ENCODE assay signal across 8 cellular contexts in genomic region chr3:13650210-13651056, GRCh38.
DNase-seq lines count a peak whose midpoint lies in the region; ATAC-seq and TF ChIP-seq lines count a peak whose summit lies in the region.

No MANE protein-coding gene starts in this region.

- peak; percentile 98 for TF ChIP-seq CTCF in DND-41 (IDR thresholded peaks at IDR 0.05; ENCODE audit: borderline replicate concordance, extremely low read depth, low read length, poor library complexity, severe bottlenecking)
- peak; percentile 100 for TF ChIP-seq CTCF in activated CD8-positive, alpha-beta T cell treated with anti-CD3 and anti-CD28 coated beads for 36 hours (IDR thresholded peaks at IDR 0.05)
- TF ChIP-seq CTCF in dorsolateral prefrontal cortex (IDR thresholded peaks at IDR 0.05 in 54 of 56, conservative IDR thresholded peaks at IDR 0.05 in 2 of 56; ENCODE audit: low read depth in 1 of 56, partially characterized antibody in 56 of 56) = peak; percentile 97 to 100 (median 100)

- H3K4me3 Mint-ChIP-seq in activated CD8-positive, alpha-beta T cell treated with anti-CD3 and anti-CD28 coated beads for 36 hours = peak overlapping the region; percentile 13
- peak overlapping the region; percentile 7 for H3K4me3 Mint-ChIP-seq in memory B cell

- H3K36me3 ChIP-seq in DND-41 (ENCODE audit: insufficient read depth, low read length) = no peaks in the 10 kb centered on the region

- H3K4me1 Mint-ChIP-seq in activated CD8-positive, alpha-beta T cell treated with anti-CD3 and anti-CD28 coated beads for 36 hours (ENCODE audit: low read depth) = peaks cover 34% of the 10 kb centered on the region
- peaks cover 17% of the 10 kb centered on the region for H3K4me1 Mint-ChIP-seq in memory B cell

- H3K27me3 Mint-ChIP-seq in activated CD8-positive, alpha-beta T cell treated with anti-CD3 and anti-CD28 coated beads for 36 hours = peaks cover 14% of the 10 kb centered on the region
- H3K27me3 Mint-ChIP-seq in memory B cell = peaks cover 32% of the 10 kb centered on the region

- H3K79me2 ChIP-seq in DND-41 (ENCODE audit: insufficient read depth, low read length) = no peaks in the 10 kb centered on the region

- H3K9ac ChIP-seq in DND-41 (ENCODE audit: low read depth, low read length) = no peak overlapping the region

- intact Hi-C loops in activated CD8-positive, alpha-beta T cell treated with anti-CD3 and anti-CD28 coated beads for 36 hours (cut with micrococcal nuclease) = no loop called here
- intact Hi-C loops in dorsolateral prefrontal cortex (cut with DNase I) = loop anchor here (5.0 to 10.0 kb wide), 4 partner anchors 346 to 817 kb away; partner anchors contain the start of genes CHCHD4 (in 1 of the 2) and TMEM43 (in 1 of the 2)

- H3K9me3 ChIP-seq in DND-41 (ENCODE audit: insufficient read depth, low read length, severe bottlenecking) = no peaks in the 10 kb centered on the region

- H3K27me3 ChIP-seq in DND-41 (ENCODE audit: insufficient read depth, low read length, poor library complexity) (peaks cover 9% of the 10 kb centered on the region), dorsolateral prefrontal cortex (peaks cover 0 to 6% (median 0%) of the 10 kb centered on the region in 45 donors)

- CTCF ChIA-PET in activated CD8-positive, alpha-beta T cell treated with anti-CD3 and anti-CD28 coated beads for 36 hours (lab: Charles Lee) = interaction anchor here (0.5 to 13.0 kb wide), 31 partner anchors 8 to 560 kb away, joined by 3 to 383 read pairs (median 4); partner anchors contain the start of genes HDAC11 and WNT7A

- no peak overlapping the region for H3K27ac Mint-ChIP-seq in activated CD8-positive, alpha-beta T cell treated with anti-CD3 and anti-CD28 coated beads for 36 hours
- H3K27ac Mint-ChIP-seq in memory B cell = no peak overlapping the region

- H3K4me3 ChIP-seq in DND-41 (ENCODE audit: low read depth in 1 of 2, low read length in 2 of 2) (no peak overlapping the region), dorsolateral prefrontal cortex (peak overlapping the region in 50 of 59 donors; percentile 0 to 55 (median 36))

- POLR2A ChIA-PET in activated CD8-positive, alpha-beta T cell treated with anti-CD3 and anti-CD28 coated beads for 36 hours (lab: Charles Lee) = no interaction called here

- no peaks in the 10 kb centered on the region for H3K9me3 Mint-ChIP-seq in activated CD8-positive, alpha-beta T cell treated with anti-CD3 and anti-CD28 coated beads for 36 hours
- H3K9me3 Mint-ChIP-seq in memory B cell = no peaks in the 10 kb centered on the region

- H3K36me3 Mint-ChIP-seq in activated CD8-positive, alpha-beta T cell treated with anti-CD3 and anti-CD28 coated beads for 36 hours (ENCODE audit: low read depth) = no peaks in the 10 kb centered on the region
- H3K36me3 Mint-ChIP-seq in memory B cell = no peaks in the 10 kb centered on the region

- peak; percentile 84 for DNase-seq in DND-41
- DNase-seq in H4 (ENCODE audit: low spot score) = peak; percentile 75
- peak; percentile 22 for DNase-seq in NCI-H526 treated with DMSO at 0.1 percent for 48 hours (lab: John Stamatoyannopoulos, UW)
- peak; percentile 90 for DNase-seq in activated CD8-positive, alpha-beta T cell treated with anti-CD3 and anti-CD28 coated beads for 36 hours
- peak; percentile 76 to 90 (median 82) for DNase-seq in dorsolateral prefrontal cortex
- peak; percentile 78 to 91 for DNase-seq in memory B cell (ENCODE audit: low spot score in 2 of 2)
- peak; percentile 59 for DNase-seq in stimulated activated CD8-positive, alpha-beta memory T cell treated with anti-CD3 and anti-CD28 coated beads, Interleukin-15, amount 100 ng/mL, for 1 hour (ENCODE audit: low read depth)

- H3K4me2 ChIP-seq in DND-41 (ENCODE audit: insufficient read depth, low read length) = peak overlapping the region; percentile 41; the same call in 1 of the 2 replicates

- H2AFZ ChIP-seq in DND-41 (ENCODE audit: low read depth, low read length) = no peak overlapping the region

- H4K20me1 ChIP-seq in DND-41 (ENCODE audit: insufficient read depth, low read length) = 0 out of 2 replicates have a peak, but pooled peaks cover 2% of the 10 kb centered on the region

- ATAC-seq in DND-41 (ENCODE audit: insufficient read depth, low read depth) (peak; percentile 79), memory B cell (ENCODE audit: low read depth) (peak; percentile 86), HG02885 (IDR thresholded peaks at IDR 0.05; ENCODE audit: poor library complexity, unreplicated experiment) (no peak)
- ATAC-seq in activated CD8-positive, alpha-beta T cell treated with anti-CD3 and anti-CD28 coated beads for 36 hours = peak; percentile 73

- H3K27ac ChIP-seq in DND-41 (ENCODE audit: low read length) (no peak overlapping the region), dorsolateral prefrontal cortex (peak overlapping the region in 7 of 59 donors; percentile 12 to 56 (median 42))

- H3K4me1 ChIP-seq in DND-41 (ENCODE audit: insufficient read depth, low read length) = peaks cover 16% of the 10 kb centered on the region

Comparison
In these comparisons a context has a peak if more than half of its experiments do, and no peak if none do; other contexts are left out.
1. DNase-seq: peak in every context shown above with its lines; median percentile 90 in activated CD8-positive, alpha-beta T cell treated with anti-CD3 and anti-CD28 coated beads for 36 hours; 84 in memory B cell; 84 in DND-41; 82 in dorsolateral prefrontal cortex; 75 in H4; 59 in stimulated activated CD8-positive, alpha-beta memory T cell treated with anti-CD3 and anti-CD28 coated beads, Interleukin-15, amount 100 ng/mL, for 1 hour; 22 in NCI-H526 treated with DMSO at 0.1 percent for 48 hours.
2. H3K4me3 ChIP-seq: peak in dorsolateral prefrontal cortex (50 of 59); none in DND-41 (0 of 2).
3. Peak in every context shown above with its lines, with median percentiles within 50 percentile points of each other: CTCF ChIP-seq.